Comparison of ENCODE assay signal across 16 cellular contexts in the genomic region with DNA sequence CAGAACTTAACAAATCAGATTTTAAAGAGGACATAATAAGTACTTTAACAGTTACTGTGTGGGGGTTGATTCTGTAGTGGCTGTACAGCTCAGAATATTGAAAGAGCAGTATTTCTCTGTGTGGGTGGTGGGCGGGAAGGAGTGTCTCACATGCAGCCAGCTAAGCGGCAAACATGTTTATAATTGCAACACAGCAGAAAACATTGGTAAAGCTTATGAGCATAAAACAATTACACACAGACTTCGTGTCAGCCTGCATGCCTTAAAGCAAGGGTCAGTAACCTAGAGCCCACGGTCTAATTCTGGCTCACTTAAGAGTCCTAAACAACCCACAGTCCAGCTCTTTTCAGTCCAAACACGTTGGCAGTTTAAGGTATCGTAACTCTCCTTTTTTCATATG. TPM values are rescaled to one million over a fixed set of nuclear protein-coding genes. Genes with fewer than 3 reads are reported as not detected.
A peak's percentile ranks its signal among the peaks of the same experiment; 100 is the strongest.
DNase-seq lines count a peak whose midpoint lies in the region; ATAC-seq and TF ChIP-seq lines count a peak whose summit lies in the region.
"Had no signal": no experiment of that assay in that cellular context is flagged by ENCODE, and none has a peak within 500 bp of the region (broad histone marks: within the 10 kb centered on the region; RNA-seq: fewer than 3 reads in every experiment).

No MANE protein-coding gene starts in this region.

- no peak overlapping the region for H3K4me3 ChIP-seq in fibroblast of villous mesenchyme (ENCODE audit: low read depth, low read length)
- H3K4me3 ChIP-seq in subcutaneous abdominal adipose tissue (ENCODE audit: low read depth in 1 of 5, low read length in 5 of 5) = peak overlapping the region in 2 of 5 donors; percentile 16 to 25
- no peak overlapping the region for H3K4me3 ChIP-seq in gastroesophageal sphincter
- H3K4me3 ChIP-seq: A549, HAP-1, stomach had no signal

- H3K27ac ChIP-seq in subcutaneous abdominal adipose tissue (ENCODE audit: low read depth, low read length) = peak overlapping the region; percentile 49
- no peak overlapping the region for H3K27ac ChIP-seq in gastroesophageal sphincter
- H3K27ac ChIP-seq: A549, HL-60, stomach had no signal

- H3K9me3 Mint-ChIP-seq in activated CD4-positive, alpha-beta T cell treated with anti-CD3 and anti-CD28 coated beads, Interleukin-2, amount 10 ng/mL, durations not matched to agents 24 days and 14 days = peaks cover 8% of the 10 kb centered on the region
- no peaks in the 10 kb centered on the region for H3K9me3 Mint-ChIP-seq in activated T-helper 17 cell treated with anti-CD3 and anti-CD28 coated beads, Interleukin-2, amount 50 U/mL, for 72 hours
- H3K9me3 Mint-ChIP-seq: natural killer cell had no signal

- no peak overlapping the region for H3K27ac Mint-ChIP-seq in activated CD4-positive, alpha-beta T cell treated with anti-CD3 and anti-CD28 coated beads, Interleukin-2, amount 10 ng/mL, durations not matched to agents 24 days and 14 days
- no peak overlapping the region for H3K27ac Mint-ChIP-seq in activated T-helper 17 cell treated with anti-CD3 and anti-CD28 coated beads, Interleukin-2, amount 50 U/mL, for 72 hours
- H3K27ac Mint-ChIP-seq: natural killer cell had no signal

- H3K9ac ChIP-seq in subcutaneous abdominal adipose tissue (ENCODE audit: low read length in 5 of 5) = peak overlapping the region in 2 of 5 donors; percentile 19 to 26

- no peaks in the 10 kb centered on the region for H3K36me3 Mint-ChIP-seq in activated CD4-positive, alpha-beta T cell treated with anti-CD3 and anti-CD28 coated beads, Interleukin-2, amount 10 ng/mL, durations not matched to agents 24 days and 14 days (ENCODE audit: low read depth)
- H3K36me3 Mint-ChIP-seq in activated T-helper 17 cell treated with anti-CD3 and anti-CD28 coated beads, Interleukin-2, amount 50 U/mL, for 72 hours (ENCODE audit: low read depth) = no peaks in the 10 kb centered on the region
- H3K36me3 Mint-ChIP-seq: natural killer cell had no signal

- H3K36me3 ChIP-seq in subcutaneous abdominal adipose tissue (ENCODE audit: control insufficient read depth in 5 of 5, insufficient read depth in 5 of 5, low read length in 5 of 5) = no peaks in the 10 kb centered on the region
- no peaks in the 10 kb centered on the region for H3K36me3 ChIP-seq in gastroesophageal sphincter
- H3K36me3 ChIP-seq: HAP-1, stomach had no signal

- DNase-seq in activated CD4-positive, alpha-beta T cell treated with anti-CD3 and anti-CD28 coated beads for 48 hours = peak; percentile 5
- no peak for DNase-seq in activated CD4-positive, alpha-beta T cell treated with anti-CD3 and anti-CD28 coated beads, Interleukin-2, amount 10 ng/mL, durations not matched to agents 24 days and 14 days
- DNase-seq in fibroblast of villous mesenchyme (ENCODE audit: low read depth) = peak; percentile 17
- no peak for DNase-seq in NCI-H187 treated with DMSO at 0.1 percent for 48 hours (lab: John Stamatoyannopoulos, UW)
- DNase-seq: natural killer cell, NCI-H2029, NCI-H774, stomach, T1000 had no signal

- H3K27me3 ChIP-seq in subcutaneous abdominal adipose tissue (ENCODE audit: control insufficient read depth in 5 of 5, insufficient read depth in 4 of 5, low read length in 5 of 5) (no peaks in the 10 kb centered on the region), gastroesophageal sphincter (no peaks in the 10 kb centered on the region)
- H3K27me3 ChIP-seq: stomach had no signal

- no peaks in the 10 kb centered on the region for H3K4me1 Mint-ChIP-seq in activated CD4-positive, alpha-beta T cell treated with anti-CD3 and anti-CD28 coated beads, Interleukin-2, amount 10 ng/mL, durations not matched to agents 24 days and 14 days
- H3K4me1 Mint-ChIP-seq in activated T-helper 17 cell treated with anti-CD3 and anti-CD28 coated beads, Interleukin-2, amount 50 U/mL, for 72 hours = no peaks in the 10 kb centered on the region
- H3K4me1 Mint-ChIP-seq: natural killer cell had no signal

- intact Hi-C loops in activated CD4-positive, alpha-beta T cell treated with anti-CD3 and anti-CD28 coated beads, Interleukin-2, amount 10 ng/mL, durations not matched to agents 24 days and 14 days (cut with micrococcal nuclease) = no loop called here

- 39 to 53% methylated on average over 2 to 6 of the region's 6 CpGs for WGBS in gastroesophageal sphincter (ENCODE audit: low coverage in 1 of 2), 2 donors

- TF ChIP-seq EP300 in gastroesophageal sphincter (IDR thresholded peaks at IDR 0.05) = no peak

- no peak for TF ChIP-seq CTCF in fibroblast of villous mesenchyme (IDR thresholded peaks at IDR 0.05; ENCODE audit: insufficient read depth, low read depth, low read length)
- no peak for TF ChIP-seq CTCF in gastroesophageal sphincter (IDR thresholded peaks at IDR 0.05)

- H3K4me1 ChIP-seq in subcutaneous abdominal adipose tissue (ENCODE audit: control insufficient read depth in 5 of 5, insufficient read depth in 5 of 5, low read length in 5 of 5) = peaks cover 0 to 23% (median 3%) of the 10 kb centered on the region in 5 donors
- H3K4me1 ChIP-seq in gastroesophageal sphincter = peaks cover 0 to 6% (median 0%) of the 10 kb centered on the region in 3 donors
- H3K4me1 ChIP-seq: A549, HAP-1 had no signal

- ATAC-seq in activated T-helper 17 cell treated with anti-CD3 and anti-CD28 coated beads, Interleukin-2, amount 50 U/mL, for 72 hours (replicated peaks) = peak; percentile 56
- ATAC-seq in HG02610 (IDR thresholded peaks at IDR 0.05; ENCODE audit: unreplicated experiment) (no peak), gastroesophageal sphincter (no peak)
- ATAC-seq: A549, natural killer cell had no signal

- peaks cover 42% of the 10 kb centered on the region for H3K27me3 Mint-ChIP-seq in activated CD4-positive, alpha-beta T cell treated with anti-CD3 and anti-CD28 coated beads, Interleukin-2, amount 10 ng/mL, durations not matched to agents 24 days and 14 days
- H3K27me3 Mint-ChIP-seq in activated T-helper 17 cell treated with anti-CD3 and anti-CD28 coated beads, Interleukin-2, amount 50 U/mL, for 72 hours = peaks cover 9% of the 10 kb centered on the region

- H3K9me3 ChIP-seq in subcutaneous abdominal adipose tissue (ENCODE audit: control insufficient read depth in 5 of 5, low read length in 5 of 5) (no peaks in the 10 kb centered on the region), gastroesophageal sphincter (no peaks in the 10 kb centered on the region)
- H3K9me3 ChIP-seq: A549, HAP-1, stomach had no signal

- no peak overlapping the region for H3K4me3 Mint-ChIP-seq in activated CD4-positive, alpha-beta T cell treated with anti-CD3 and anti-CD28 coated beads, Interleukin-2, amount 10 ng/mL, durations not matched to agents 24 days and 14 days
- H3K4me3 Mint-ChIP-seq in activated T-helper 17 cell treated with anti-CD3 and anti-CD28 coated beads, Interleukin-2, amount 50 U/mL, for 72 hours = no peak overlapping the region
- H3K4me3 Mint-ChIP-seq: natural killer cell had no signal

- no peak for TF ChIP-seq POLR2A in gastroesophageal sphincter (IDR thresholded peaks at IDR 0.05)

RNA-seq across cellular contexts. Expression of a gene that starts 24.7 kb away (rescaled TPM):
- 36.6 and 40.0 TPM in 2 replicates for total RNA-seq in activated CD4-positive, alpha-beta T cell treated with anti-CD3 and anti-CD28 coated beads, Interleukin-2, amount 10 ng/mL, durations not matched to agents 24 days and 14 days
- 10 to 100 TPM; 27.6 to 39.5 TPM for total RNA-seq in activated T-helper 17 cell treated with anti-CD3 and anti-CD28 coated beads, Interleukin-2, amount 50 U/mL, for 72 hours
- total RNA-seq in fibroblast of villous mesenchyme (48.0 and 66.9 TPM in 2 replicates), gastroesophageal sphincter (10 to 100 TPM; 42.8 to 65.0 (median 55.6) TPM)

Comparison
In these comparisons a context has a peak if more than half of its experiments do, and no peak if none do; other contexts are left out.
1. DNase-seq: peak in activated CD4-positive, alpha-beta T cell treated with anti-CD3 and anti-CD28 coated beads for 48 hours (single experiment) and fibroblast of villous mesenchyme (single experiment); none in activated CD4-positive, alpha-beta T cell treated with anti-CD3 and anti-CD28 coated beads, Interleukin-2, amount 10 ng/mL, durations not matched to agents 24 days and 14 days (single experiment) and NCI-H187 treated with DMSO at 0.1 percent for 48 hours (single experiment).